1 cellular context compared by ENCODE assay signal in the genomic region with DNA sequence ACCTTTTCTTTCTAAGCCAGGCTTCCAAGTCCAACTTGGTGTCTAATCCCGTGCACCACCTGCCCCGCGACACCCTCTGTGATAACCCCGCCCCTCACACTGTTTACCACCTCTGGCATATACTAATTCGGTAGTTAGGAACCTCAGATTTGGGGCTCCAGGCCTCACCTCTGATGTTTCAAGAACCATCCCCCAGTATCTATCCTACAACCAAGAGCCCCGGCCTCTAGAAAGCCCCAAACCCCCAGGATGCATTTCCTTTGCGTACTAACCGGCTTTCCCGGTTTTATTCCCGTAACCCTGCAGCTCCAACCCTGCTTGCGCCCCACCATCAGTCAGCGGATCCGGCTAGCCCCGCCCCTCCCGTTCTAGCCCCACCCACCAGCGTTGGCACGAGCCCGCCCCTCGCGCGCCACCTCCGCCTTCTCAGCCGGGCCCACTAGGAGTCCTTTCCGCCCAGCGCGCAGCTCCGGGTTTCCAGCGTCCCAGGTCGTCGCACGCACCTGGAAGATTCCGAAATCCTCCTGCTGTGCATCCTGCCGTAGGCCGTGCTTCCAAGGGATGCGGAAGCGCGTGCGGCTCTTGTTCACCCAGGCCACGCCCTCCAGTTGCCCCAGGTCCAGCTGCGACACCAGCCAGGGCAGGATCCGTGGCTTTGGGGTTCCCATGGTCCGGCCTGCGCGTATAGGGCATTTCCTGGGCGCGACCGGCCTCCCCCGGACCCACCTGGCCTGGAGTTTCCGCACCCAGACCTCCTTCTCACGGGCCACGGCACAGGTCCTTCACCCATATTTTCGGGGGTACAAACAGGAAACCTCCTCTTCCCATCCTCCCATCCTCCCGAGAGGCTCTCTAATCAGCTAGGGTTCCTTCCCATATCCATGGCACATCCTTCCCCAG.
TF ChIP-seq lines count a peak whose summit lies in the region.

No MANE protein-coding gene starts in this region.

TF ChIP-seq in WTC11, 78 proteins besides CTCF, POLR2A, EP300 and RAD21 (continued from another document and continues in another):
- TF ChIP-seq SMAD3 (CRISPR knock-in tag; IDR thresholded peaks at IDR 0.05; ENCODE audit: borderline replicate concordance) (no peak), ZNF121 (CRISPR knock-in tag; IDR thresholded peaks at IDR 0.05) (peak; percentile 87), TEAD4 (CRISPR knock-in tag; IDR thresholded peaks at IDR 0.05) (no peak), FOXK1 (CRISPR knock-in tag; IDR thresholded peaks at IDR 0.05) (peak; percentile 62; the same call in 1 of the 2 replicates), RELA (CRISPR knock-in tag; IDR thresholded peaks at IDR 0.05; ENCODE audit: borderline replicate concordance) (no peak), TP53 (CRISPR knock-in tag; IDR thresholded peaks at IDR 0.05) (no peak), FOXP1 (CRISPR knock-in tag; IDR thresholded peaks at IDR 0.05; ENCODE audit: borderline replicate concordance) (0 out of 2 replicates have a peak, but pooled peaks have one; percentile 35), MXD4 (CRISPR knock-in tag; IDR thresholded peaks at IDR 0.05; ENCODE audit: borderline replicate concordance) (no peak), CBFB (CRISPR knock-in tag; IDR thresholded peaks at IDR 0.05; ENCODE audit: low read depth) (no peak), SMAD4 (CRISPR knock-in tag; IDR thresholded peaks at IDR 0.05) (0 out of 2 replicates have a peak, but pooled peaks have one; percentile 23), ZNF232 (CRISPR knock-in tag; IDR thresholded peaks at IDR 0.05) (no peak), NFATC4 (CRISPR knock-in tag; IDR thresholded peaks at IDR 0.05) (no peak), MYBL2 (CRISPR knock-in tag; IDR thresholded peaks at IDR 0.05) (peak; percentile 46; the same call in 1 of the 2 replicates), HMGA2 (CRISPR knock-in tag; IDR thresholded peaks at IDR 0.05) (no peak), ETV6 (CRISPR knock-in tag; IDR thresholded peaks at IDR 0.05) (peak; percentile 91), FOXJ3 (CRISPR knock-in tag; IDR thresholded peaks at IDR 0.05; ENCODE audit: borderline replicate concordance) (no peak), ZNF317 (CRISPR knock-in tag; IDR thresholded peaks at IDR 0.05; ENCODE audit: borderline replicate concordance, low read depth) (0 out of 2 replicates have a peak, but pooled peaks have one; percentile 40), ZBTB21 (CRISPR knock-in tag; IDR thresholded peaks at IDR 0.05; ENCODE audit: borderline replicate concordance) (no peak), CREM (CRISPR knock-in tag; IDR thresholded peaks at IDR 0.05) (0 out of 2 replicates have a peak, but pooled peaks have one; percentile 63), GRHL2 (CRISPR knock-in tag; IDR thresholded peaks at IDR 0.05; ENCODE audit: insufficient replicate concordance, severe bottlenecking) (no peak), ZNF263 (CRISPR knock-in tag; IDR thresholded peaks at IDR 0.05; ENCODE audit: low read depth) (no peak), ZNF416 (CRISPR knock-in tag; IDR thresholded peaks at IDR 0.05) (0 out of 2 replicates have a peak, but pooled peaks have one; percentile 40), TEAD1 (CRISPR knock-in tag; IDR thresholded peaks at IDR 0.05) (no peak; the same call in 1 of the 2 replicates), NR1H2 (CRISPR knock-in tag; IDR thresholded peaks at IDR 0.05) (no peak), ZNF423 (CRISPR knock-in tag; IDR thresholded peaks at IDR 0.05) (peak; percentile 94), PRRX2 (CRISPR knock-in tag; IDR thresholded peaks at IDR 0.05) (no peak), OVOL2 (CRISPR knock-in tag; IDR thresholded peaks at IDR 0.05; ENCODE audit: borderline replicate concordance) (no peak)
- TF ChIP-seq, protein P1, sequence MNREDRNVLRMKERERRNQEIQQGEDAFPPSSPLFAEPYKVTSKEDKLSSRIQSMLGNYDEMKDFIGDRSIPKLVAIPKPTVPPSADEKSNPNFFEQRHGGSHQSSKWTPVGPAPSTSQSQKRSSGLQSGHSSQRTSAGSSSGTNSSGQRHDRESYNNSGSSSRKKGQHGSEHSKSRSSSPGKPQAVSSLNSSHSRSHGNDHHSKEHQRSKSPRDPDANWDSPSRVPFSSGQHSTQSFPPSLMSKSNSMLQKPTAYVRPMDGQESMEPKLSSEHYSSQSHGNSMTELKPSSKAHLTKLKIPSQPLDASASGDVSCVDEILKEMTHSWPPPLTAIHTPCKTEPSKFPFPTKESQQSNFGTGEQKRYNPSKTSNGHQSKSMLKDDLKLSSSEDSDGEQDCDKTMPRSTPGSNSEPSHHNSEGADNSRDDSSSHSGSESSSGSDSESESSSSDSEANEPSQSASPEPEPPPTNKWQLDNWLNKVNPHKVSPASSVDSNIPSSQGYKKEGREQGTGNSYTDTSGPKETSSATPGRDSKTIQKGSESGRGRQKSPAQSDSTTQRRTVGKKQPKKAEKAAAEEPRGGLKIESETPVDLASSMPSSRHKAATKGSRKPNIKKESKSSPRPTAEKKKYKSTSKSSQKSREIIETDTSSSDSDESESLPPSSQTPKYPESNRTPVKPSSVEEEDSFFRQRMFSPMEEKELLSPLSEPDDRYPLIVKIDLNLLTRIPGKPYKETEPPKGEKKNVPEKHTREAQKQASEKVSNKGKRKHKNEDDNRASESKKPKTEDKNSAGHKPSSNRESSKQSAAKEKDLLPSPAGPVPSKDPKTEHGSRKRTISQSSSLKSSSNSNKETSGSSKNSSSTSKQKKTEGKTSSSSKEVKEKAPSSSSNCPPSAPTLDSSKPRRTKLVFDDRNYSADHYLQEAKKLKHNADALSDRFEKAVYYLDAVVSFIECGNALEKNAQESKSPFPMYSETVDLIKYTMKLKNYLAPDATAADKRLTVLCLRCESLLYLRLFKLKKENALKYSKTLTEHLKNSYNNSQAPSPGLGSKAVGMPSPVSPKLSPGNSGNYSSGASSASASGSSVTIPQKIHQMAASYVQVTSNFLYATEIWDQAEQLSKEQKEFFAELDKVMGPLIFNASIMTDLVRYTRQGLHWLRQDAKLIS (CRISPR knock-in tag; IDR thresholded peaks at IDR 0.05; ENCODE audit: borderline replicate concordance) = no peak
- TF ChIP-seq, protein P2, sequence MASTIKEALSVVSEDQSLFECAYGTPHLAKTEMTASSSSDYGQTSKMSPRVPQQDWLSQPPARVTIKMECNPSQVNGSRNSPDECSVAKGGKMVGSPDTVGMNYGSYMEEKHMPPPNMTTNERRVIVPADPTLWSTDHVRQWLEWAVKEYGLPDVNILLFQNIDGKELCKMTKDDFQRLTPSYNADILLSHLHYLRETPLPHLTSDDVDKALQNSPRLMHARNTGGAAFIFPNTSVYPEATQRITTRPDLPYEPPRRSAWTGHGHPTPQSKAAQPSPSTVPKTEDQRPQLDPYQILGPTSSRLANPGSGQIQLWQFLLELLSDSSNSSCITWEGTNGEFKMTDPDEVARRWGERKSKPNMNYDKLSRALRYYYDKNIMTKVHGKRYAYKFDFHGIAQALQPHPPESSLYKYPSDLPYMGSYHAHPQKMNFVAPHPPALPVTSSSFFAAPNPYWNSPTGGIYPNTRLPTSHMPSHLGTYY (CRISPR knock-in tag; IDR thresholded peaks at IDR 0.05) = no peak
- TF ChIP-seq, protein P3, sequence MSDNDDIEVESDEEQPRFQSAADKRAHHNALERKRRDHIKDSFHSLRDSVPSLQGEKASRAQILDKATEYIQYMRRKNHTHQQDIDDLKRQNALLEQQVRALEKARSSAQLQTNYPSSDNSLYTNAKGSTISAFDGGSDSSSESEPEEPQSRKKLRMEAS (CRISPR knock-in tag; IDR thresholded peaks at IDR 0.05) = peak; percentile 74; the same call in 1 of the 2 replicates
- TF ChIP-seq, protein P4, sequence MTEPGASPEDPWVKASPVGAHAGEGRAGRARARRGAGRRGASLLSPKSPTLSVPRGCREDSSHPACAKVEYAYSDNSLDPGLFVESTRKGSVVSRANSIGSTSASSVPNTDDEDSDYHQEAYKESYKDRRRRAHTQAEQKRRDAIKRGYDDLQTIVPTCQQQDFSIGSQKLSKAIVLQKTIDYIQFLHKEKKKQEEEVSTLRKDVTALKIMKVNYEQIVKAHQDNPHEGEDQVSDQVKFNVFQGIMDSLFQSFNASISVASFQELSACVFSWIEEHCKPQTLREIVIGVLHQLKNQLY (CRISPR knock-in tag; IDR thresholded peaks at IDR 0.05) = peak; percentile 60; the same call in 1 of the 2 replicates
- TF ChIP-seq, protein P5, sequence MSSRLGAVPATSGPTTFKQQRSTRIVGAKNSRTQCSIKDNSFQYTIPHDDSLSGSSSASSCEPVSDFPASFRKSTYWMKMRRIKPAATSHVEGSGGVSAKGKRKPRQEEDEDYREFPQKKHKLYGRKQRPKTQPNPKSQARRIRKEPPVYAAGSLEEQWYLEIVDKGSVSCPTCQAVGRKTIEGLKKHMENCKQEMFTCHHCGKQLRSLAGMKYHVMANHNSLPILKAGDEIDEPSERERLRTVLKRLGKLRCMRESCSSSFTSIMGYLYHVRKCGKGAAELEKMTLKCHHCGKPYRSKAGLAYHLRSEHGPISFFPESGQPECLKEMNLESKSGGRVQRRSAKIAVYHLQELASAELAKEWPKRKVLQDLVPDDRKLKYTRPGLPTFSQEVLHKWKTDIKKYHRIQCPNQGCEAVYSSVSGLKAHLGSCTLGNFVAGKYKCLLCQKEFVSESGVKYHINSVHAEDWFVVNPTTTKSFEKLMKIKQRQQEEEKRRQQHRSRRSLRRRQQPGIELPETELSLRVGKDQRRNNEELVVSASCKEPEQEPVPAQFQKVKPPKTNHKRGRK (CRISPR knock-in tag; IDR thresholded peaks at IDR 0.05; ENCODE audit: borderline replicate concordance) = no peak
- TF ChIP-seq, protein P6, sequence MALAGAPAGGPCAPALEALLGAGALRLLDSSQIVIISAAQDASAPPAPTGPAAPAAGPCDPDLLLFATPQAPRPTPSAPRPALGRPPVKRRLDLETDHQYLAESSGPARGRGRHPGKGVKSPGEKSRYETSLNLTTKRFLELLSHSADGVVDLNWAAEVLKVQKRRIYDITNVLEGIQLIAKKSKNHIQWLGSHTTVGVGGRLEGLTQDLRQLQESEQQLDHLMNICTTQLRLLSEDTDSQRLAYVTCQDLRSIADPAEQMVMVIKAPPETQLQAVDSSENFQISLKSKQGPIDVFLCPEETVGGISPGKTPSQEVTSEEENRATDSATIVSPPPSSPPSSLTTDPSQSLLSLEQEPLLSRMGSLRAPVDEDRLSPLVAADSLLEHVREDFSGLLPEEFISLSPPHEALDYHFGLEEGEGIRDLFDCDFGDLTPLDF (CRISPR knock-in tag; IDR thresholded peaks at IDR 0.05) = no peak
- TF ChIP-seq, protein P7, sequence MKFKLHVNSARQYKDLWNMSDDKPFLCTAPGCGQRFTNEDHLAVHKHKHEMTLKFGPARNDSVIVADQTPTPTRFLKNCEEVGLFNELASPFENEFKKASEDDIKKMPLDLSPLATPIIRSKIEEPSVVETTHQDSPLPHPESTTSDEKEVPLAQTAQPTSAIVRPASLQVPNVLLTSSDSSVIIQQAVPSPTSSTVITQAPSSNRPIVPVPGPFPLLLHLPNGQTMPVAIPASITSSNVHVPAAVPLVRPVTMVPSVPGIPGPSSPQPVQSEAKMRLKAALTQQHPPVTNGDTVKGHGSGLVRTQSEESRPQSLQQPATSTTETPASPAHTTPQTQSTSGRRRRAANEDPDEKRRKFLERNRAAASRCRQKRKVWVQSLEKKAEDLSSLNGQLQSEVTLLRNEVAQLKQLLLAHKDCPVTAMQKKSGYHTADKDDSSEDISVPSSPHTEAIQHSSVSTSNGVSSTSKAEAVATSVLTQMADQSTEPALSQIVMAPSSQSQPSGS (CRISPR knock-in tag; IDR thresholded peaks at IDR 0.05; ENCODE audit: borderline replicate concordance, low read depth) = no peak
- TF ChIP-seq, protein P8, sequence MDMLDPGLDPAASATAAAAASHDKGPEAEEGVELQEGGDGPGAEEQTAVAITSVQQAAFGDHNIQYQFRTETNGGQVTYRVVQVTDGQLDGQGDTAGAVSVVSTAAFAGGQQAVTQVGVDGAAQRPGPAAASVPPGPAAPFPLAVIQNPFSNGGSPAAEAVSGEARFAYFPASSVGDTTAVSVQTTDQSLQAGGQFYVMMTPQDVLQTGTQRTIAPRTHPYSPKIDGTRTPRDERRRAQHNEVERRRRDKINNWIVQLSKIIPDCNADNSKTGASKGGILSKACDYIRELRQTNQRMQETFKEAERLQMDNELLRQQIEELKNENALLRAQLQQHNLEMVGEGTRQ (CRISPR knock-in tag; IDR thresholded peaks at IDR 0.05) = no peak
- TF ChIP-seq, protein P9, sequence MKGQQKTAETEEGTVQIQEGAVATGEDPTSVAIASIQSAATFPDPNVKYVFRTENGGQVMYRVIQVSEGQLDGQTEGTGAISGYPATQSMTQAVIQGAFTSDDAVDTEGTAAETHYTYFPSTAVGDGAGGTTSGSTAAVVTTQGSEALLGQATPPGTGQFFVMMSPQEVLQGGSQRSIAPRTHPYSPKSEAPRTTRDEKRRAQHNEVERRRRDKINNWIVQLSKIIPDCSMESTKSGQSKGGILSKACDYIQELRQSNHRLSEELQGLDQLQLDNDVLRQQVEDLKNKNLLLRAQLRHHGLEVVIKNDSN (CRISPR knock-in tag; IDR thresholded peaks at IDR 0.05) = no peak; the same call in 1 of the 2 replicates
- TF ChIP-seq, protein P10, sequence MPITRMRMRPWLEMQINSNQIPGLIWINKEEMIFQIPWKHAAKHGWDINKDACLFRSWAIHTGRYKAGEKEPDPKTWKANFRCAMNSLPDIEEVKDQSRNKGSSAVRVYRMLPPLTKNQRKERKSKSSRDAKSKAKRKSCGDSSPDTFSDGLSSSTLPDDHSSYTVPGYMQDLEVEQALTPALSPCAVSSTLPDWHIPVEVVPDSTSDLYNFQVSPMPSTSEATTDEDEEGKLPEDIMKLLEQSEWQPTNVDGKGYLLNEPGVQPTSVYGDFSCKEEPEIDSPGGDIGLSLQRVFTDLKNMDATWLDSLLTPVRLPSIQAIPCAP (CRISPR knock-in tag; IDR thresholded peaks at IDR 0.05) = 0 out of 2 replicates have a peak, but pooled peaks have one; percentile 76
- TF ChIP-seq, protein P11, sequence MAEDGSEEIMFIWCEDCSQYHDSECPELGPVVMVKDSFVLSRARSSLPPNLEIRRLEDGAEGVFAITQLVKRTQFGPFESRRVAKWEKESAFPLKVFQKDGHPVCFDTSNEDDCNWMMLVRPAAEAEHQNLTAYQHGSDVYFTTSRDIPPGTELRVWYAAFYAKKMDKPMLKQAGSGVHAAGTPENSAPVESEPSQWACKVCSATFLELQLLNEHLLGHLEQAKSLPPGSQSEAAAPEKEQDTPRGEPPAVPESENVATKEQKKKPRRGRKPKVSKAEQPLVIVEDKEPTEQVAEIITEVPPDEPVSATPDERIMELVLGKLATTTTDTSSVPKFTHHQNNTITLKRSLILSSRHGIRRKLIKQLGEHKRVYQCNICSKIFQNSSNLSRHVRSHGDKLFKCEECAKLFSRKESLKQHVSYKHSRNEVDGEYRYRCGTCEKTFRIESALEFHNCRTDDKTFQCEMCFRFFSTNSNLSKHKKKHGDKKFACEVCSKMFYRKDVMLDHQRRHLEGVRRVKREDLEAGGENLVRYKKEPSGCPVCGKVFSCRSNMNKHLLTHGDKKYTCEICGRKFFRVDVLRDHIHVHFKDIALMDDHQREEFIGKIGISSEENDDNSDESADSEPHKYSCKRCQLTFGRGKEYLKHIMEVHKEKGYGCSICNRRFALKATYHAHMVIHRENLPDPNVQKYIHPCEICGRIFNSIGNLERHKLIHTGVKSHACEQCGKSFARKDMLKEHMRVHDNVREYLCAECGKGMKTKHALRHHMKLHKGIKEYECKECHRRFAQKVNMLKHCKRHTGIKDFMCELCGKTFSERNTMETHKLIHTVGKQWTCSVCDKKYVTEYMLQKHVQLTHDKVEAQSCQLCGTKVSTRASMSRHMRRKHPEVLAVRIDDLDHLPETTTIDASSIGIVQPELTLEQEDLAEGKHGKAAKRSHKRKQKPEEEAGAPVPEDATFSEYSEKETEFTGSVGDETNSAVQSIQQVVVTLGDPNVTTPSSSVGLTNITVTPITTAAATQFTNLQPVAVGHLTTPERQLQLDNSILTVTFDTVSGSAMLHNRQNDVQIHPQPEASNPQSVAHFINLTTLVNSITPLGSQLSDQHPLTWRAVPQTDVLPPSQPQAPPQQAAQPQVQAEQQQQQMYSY (CRISPR knock-in tag; IDR thresholded peaks at IDR 0.05) = peak; percentile 69
